ENCODE assay signal across 1 cellular context in genomic region chr22:22463855-22464540, GRCh38.
TF ChIP-seq lines count a peak whose summit lies in the region.

No MANE protein-coding gene starts in this region.

TF ChIP-seq in K562, 482 proteins besides CTCF, POLR2A, EP300 and RAD21 (continued from another document and continues in another):
- no peak for TF ChIP-seq REST (CRISPR knock-in tag; IDR thresholded peaks at IDR 0.05; ENCODE audit: low read depth)
- TF ChIP-seq SMAD4 (CRISPR knock-in tag; conservative IDR thresholded peaks at IDR 0.05) = peak; percentile 51; the same call in 1 of the 2 replicates
- no peak for TF ChIP-seq BCL6 (CRISPR knock-in tag; IDR thresholded peaks at IDR 0.05)
- peak; percentile 88; the same call in 1 of the 2 replicates for TF ChIP-seq ZFPM2 (CRISPR knock-in tag; IDR thresholded peaks at IDR 0.05)
- TF ChIP-seq ZNF561 (CRISPR knock-in tag; conservative IDR thresholded peaks at IDR 0.05) = no peak
- no peak; the same call in 1 of the 2 replicates for TF ChIP-seq RHOXF2B (CRISPR knock-in tag; conservative IDR thresholded peaks at IDR 0.05)
- no peak for TF ChIP-seq BRF2 (IDR thresholded peaks at IDR 0.05; ENCODE audit: borderline replicate concordance, insufficient read depth, insufficient read length)
- TF ChIP-seq ARHGAP35 (IDR thresholded peaks at IDR 0.05; ENCODE audit: partially characterized antibody) = no peak
- no peak for TF ChIP-seq EWSR1 (IDR thresholded peaks at IDR 0.05; ENCODE audit: borderline replicate concordance, low read depth, partially characterized antibody)
- no peak for TF ChIP-seq POLR2B (IDR thresholded peaks at IDR 0.05; ENCODE audit: low read depth, partially characterized antibody)
- no peak for TF ChIP-seq SRSF3 (IDR thresholded peaks at IDR 0.05; ENCODE audit: insufficient read depth, low read length)
- TF ChIP-seq ZNF518B (CRISPR knock-in tag; IDR thresholded peaks at IDR 0.05) = no peak; the same call in 1 of the 2 replicates
- peak; percentile 66; the same call in 1 of the 2 replicates for TF ChIP-seq CHCHD3 (CRISPR knock-in tag; IDR thresholded peaks at IDR 0.05)
- peak; percentile 83; the same call in 1 of the 2 replicates for TF ChIP-seq OTX1 (CRISPR knock-in tag; IDR thresholded peaks at IDR 0.05)
- TF ChIP-seq RBM14 (IDR thresholded peaks at IDR 0.05; ENCODE audit: borderline replicate concordance, insufficient read depth, low read depth, low read length) = no peak
- no peak for TF ChIP-seq STAT5A (IDR thresholded peaks at IDR 0.05; ENCODE audit: borderline replicate concordance, low read length)
- peak; percentile 62 for TF ChIP-seq BHLHE40 (IDR thresholded peaks at IDR 0.05; ENCODE audit: low read length)
- TF ChIP-seq ZBED1 (IDR thresholded peaks at IDR 0.05) = peak; percentile 73; the same call in 1 of the 2 replicates
- peak; percentile 85 for TF ChIP-seq TEAD4 (IDR thresholded peaks at IDR 0.05; ENCODE audit: low read length)
- TF ChIP-seq TEAD4 (CRISPR knock-in tag; IDR thresholded peaks at IDR 0.05; ENCODE audit: borderline replicate concordance) = no peak
- peak; percentile 42; the same call in 1 of the 2 replicates for TF ChIP-seq CBFB (CRISPR knock-in tag; IDR thresholded peaks at IDR 0.05)
- no peak for TF ChIP-seq FOS (IDR thresholded peaks at IDR 0.05; ENCODE audit: extremely low read depth, insufficient read length)
- TF ChIP-seq HDAC8 (tag; IDR thresholded peaks at IDR 0.05) = 0 out of 2 replicates have a peak, but pooled peaks have one; percentile 27
- no peak; the same call in 1 of the 2 replicates for TF ChIP-seq KLF10 (CRISPR knock-in tag; IDR thresholded peaks at IDR 0.05)
- peak; percentile 57; the same call in 1 of the 2 replicates for TF ChIP-seq ZNF263 (CRISPR knock-in tag; IDR thresholded peaks at IDR 0.05; ENCODE audit: borderline replicate concordance)
- no peak for TF ChIP-seq ASH1L (IDR thresholded peaks at IDR 0.05; ENCODE audit: borderline replicate concordance, low read depth, partially characterized antibody)
- peak; percentile 87; the same call in 1 of the 2 replicates for TF ChIP-seq LCOR (CRISPR knock-in tag; IDR thresholded peaks at IDR 0.05)
- TF ChIP-seq FOXA3 (CRISPR knock-in tag; conservative IDR thresholded peaks at IDR 0.05 in 1 of 2, IDR thresholded peaks at IDR 0.05 in 1 of 2) = no peak
- no peak for TF ChIP-seq NFRKB (IDR thresholded peaks at IDR 0.05; ENCODE audit: low read depth)
- no peak for TF ChIP-seq ZNF780A (CRISPR knock-in tag; IDR thresholded peaks at IDR 0.05)
- peak in 1 of 2 experiments; percentile 88; a peak in 2 of 4 replicates for TF ChIP-seq RCOR1 (IDR thresholded peaks at IDR 0.05; ENCODE audit: borderline replicate concordance in 1 of 2, low read depth in 2 of 2, low read length in 2 of 2)
- TF ChIP-seq HIVEP1 (CRISPR knock-in tag; IDR thresholded peaks at IDR 0.05) = peak; percentile 56; the same call in 1 of the 2 replicates
- TF ChIP-seq TBL1XR1 (IDR thresholded peaks at IDR 0.05; ENCODE audit: low read length in 2 of 2) = peak in 1 of 2 experiments; percentile 73; a peak in 1 of 4 replicates
- peak; percentile 84 for TF ChIP-seq KLF16 (IDR thresholded peaks at IDR 0.05)
- no peak for TF ChIP-seq NCOA4 (IDR thresholded peaks at IDR 0.05; ENCODE audit: partially characterized antibody)
- TF ChIP-seq HDAC3 (IDR thresholded peaks at IDR 0.05; ENCODE audit: borderline replicate concordance, partially characterized antibody) = peak; percentile 24
- TF ChIP-seq ELK1 (CRISPR knock-in tag; IDR thresholded peaks at IDR 0.05) = no peak
- peak; percentile 65 to 94; a peak in 3 of 4 replicates for TF ChIP-seq MAZ (CRISPR knock-in tag; conservative IDR thresholded peaks at IDR 0.05 in 1 of 2, IDR thresholded peaks at IDR 0.05 in 1 of 2)
- TF ChIP-seq XRCC4 (IDR thresholded peaks at IDR 0.05; ENCODE audit: extremely low read depth, insufficient read depth, insufficient read length) = no peak
- TF ChIP-seq NR2C2 (CRISPR knock-in tag; IDR thresholded peaks at IDR 0.05) = peak; percentile 60; the same call in 1 of the 2 replicates
- TF ChIP-seq NR2C2 (tag; IDR thresholded peaks at IDR 0.05) = no peak
- TF ChIP-seq HSF4 (CRISPR knock-in tag; IDR thresholded peaks at IDR 0.05; ENCODE audit: borderline replicate concordance) = peak; percentile 54; the same call in 1 of the 2 replicates
- TF ChIP-seq TAF7 (tag; IDR thresholded peaks at IDR 0.05) = peak; percentile 35; the same call in 1 of the 2 replicates
- no peak for TF ChIP-seq USF2 (CRISPR knock-in tag; IDR thresholded peaks at IDR 0.05)
- TF ChIP-seq SP1 (CRISPR knock-in tag; IDR thresholded peaks at IDR 0.05) = peak; percentile 58; the same call in 1 of the 2 replicates
- TF ChIP-seq GTF3C2 (IDR thresholded peaks at IDR 0.05; ENCODE audit: borderline replicate concordance, extremely low read depth, insufficient read length) = no peak
- TF ChIP-seq RBM22 (IDR thresholded peaks at IDR 0.05; ENCODE audit: low read depth, low read length, poor library complexity, severe bottlenecking) = no peak
- TF ChIP-seq TBP (optimal IDR thresholded peaks at IDR 0.05; ENCODE audit: low read depth, low read length) = peak; percentile 15
- 0 out of 2 replicates have a peak, but pooled peaks have one; percentile 19 for TF ChIP-seq IFI16 (CRISPR knock-in tag; IDR thresholded peaks at IDR 0.05)
- TF ChIP-seq SMAD3 (CRISPR knock-in tag; conservative IDR thresholded peaks at IDR 0.05) = peak; percentile 71; the same call in 1 of the 2 replicates
- no peak for TF ChIP-seq CREB3L1 (IDR thresholded peaks at IDR 0.05; ENCODE audit: borderline replicate concordance, low read depth)
- TF ChIP-seq ZNF696 (CRISPR knock-in tag; conservative IDR thresholded peaks at IDR 0.05) = no peak
- TF ChIP-seq ILK (tag; IDR thresholded peaks at IDR 0.05; ENCODE audit: borderline replicate concordance, low read depth) = no peak; the same call in none of the 2 replicates
- no peak for TF ChIP-seq DPF2 (IDR thresholded peaks at IDR 0.05)
- peak; percentile 70; the same call in 1 of the 2 replicates for TF ChIP-seq ZNF133 (CRISPR knock-in tag; IDR thresholded peaks at IDR 0.05)
- peak; percentile 9; the same call in 1 of the 2 replicates for TF ChIP-seq ATF4 (CRISPR knock-in tag; IDR thresholded peaks at IDR 0.05)
